25 cellular contexts compared by ENCODE assay signal in the genomic region with DNA sequence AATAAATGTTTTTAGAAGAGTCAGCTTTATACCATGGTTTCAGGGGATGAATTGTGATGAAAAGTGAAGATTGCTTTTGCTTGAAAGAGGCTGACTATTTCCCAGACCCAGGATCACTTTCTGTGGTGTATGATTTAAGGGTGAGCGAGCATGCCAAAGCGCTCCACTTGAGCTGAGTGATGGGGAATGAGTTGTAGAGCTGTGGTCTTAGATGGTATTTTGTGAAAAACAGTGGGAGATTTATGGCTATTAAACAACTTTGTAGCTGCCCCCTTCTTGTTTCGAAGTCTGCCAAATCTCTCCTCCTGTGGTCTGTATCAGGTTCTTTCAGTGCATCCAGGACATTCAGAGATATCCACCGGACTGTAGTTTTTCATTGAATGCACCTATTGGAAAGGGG.
"Had no signal": no experiment of that assay in that cellular context is flagged by ENCODE, and none has a peak within 500 bp of the region (broad histone marks: within the 10 kb centered on the region; RNA-seq: fewer than 3 reads in every experiment).

No MANE protein-coding gene starts in this region.

- DNase-seq: effector memory CD4-positive, alpha-beta T cell; gastrocnemius medialis; glutamatergic neuron; immature natural killer cell; left cardiac atrium; left ventricle myocardium superior; mesendoderm; naive thymus-derived CD8-positive, alpha-beta T cell; occipital lobe; retina; stimulated activated CD4-positive, alpha-beta T cell treated with anti-CD3 and anti-CD28 coated beads, Interleukin-2, amount 100 ng/mL, for 24 hours; stimulated activated CD4-positive, alpha-beta T cell treated with anti-CD3 and anti-CD28 coated beads, Interleukin-4, amount 100 ng/mL, for 4 hours; stimulated activated naive B cell treated with anti-CD40 and anti-IgM and Interleukin-4, amounts not matched to agents 10 μg/mL and 1 μg/mL and 100 μg/mL, for 72 hours; stimulated activated naive CD8-positive, alpha-beta T cell treated with anti-CD3 and anti-CD28 coated beads, Interleukin-15, amount 100 ng/mL, for 72 hours; testis; upper lobe of right lung had no signal

- ATAC-seq: gastrocnemius medialis; left cardiac atrium; left ventricle myocardium superior; naive thymus-derived CD8-positive, alpha-beta T cell; sciatic nerve; stimulated activated naive B cell treated with anti-CD40 and anti-IgM and Interleukin-4, amounts not matched to agents 10 μg/mL and 1 μg/mL and 100 μg/mL, for 72 hours; stimulated activated naive CD8-positive, alpha-beta T cell treated with anti-CD3 and anti-CD28 coated beads, Interleukin-15, amount 100 ng/mL, for 72 hours; upper lobe of right lung had no signal

- H3K27ac ChIP-seq: epithelial cell of prostate, esophagus muscularis mucosa, gastrocnemius medialis, parathyroid adenoma, prostate gland, skin epidermis, testis, tibial nerve, upper lobe of right lung, vagina had no signal

- H2AFZ ChIP-seq: parathyroid adenoma had no signal

- H3K9ac ChIP-seq: parathyroid adenoma had no signal

- H3K79me2 ChIP-seq: parathyroid adenoma had no signal

- H3K36me3 ChIP-seq: esophagus muscularis mucosa, gastrocnemius medialis, prostate gland, tibial nerve, upper lobe of right lung, vagina had no signal

- H3K27me3 Mint-ChIP-seq: naive thymus-derived CD8-positive, alpha-beta T cell; stimulated activated naive B cell treated with anti-CD40 and anti-IgM and Interleukin-4, amounts not matched to agents 10 μg/mL and 1 μg/mL and 100 μg/mL, for 72 hours; stimulated activated naive CD8-positive, alpha-beta T cell treated with anti-CD3 and anti-CD28 coated beads, Interleukin-15, amount 100 ng/mL, for 72 hours had no signal

- H3K36me3 Mint-ChIP-seq: immature natural killer cell; naive thymus-derived CD8-positive, alpha-beta T cell; stimulated activated naive B cell treated with anti-CD40 and anti-IgM and Interleukin-4, amounts not matched to agents 10 μg/mL and 1 μg/mL and 100 μg/mL, for 72 hours had no signal

- H3K4me1 Mint-ChIP-seq: immature natural killer cell; naive thymus-derived CD8-positive, alpha-beta T cell; stimulated activated naive B cell treated with anti-CD40 and anti-IgM and Interleukin-4, amounts not matched to agents 10 μg/mL and 1 μg/mL and 100 μg/mL, for 72 hours; stimulated activated naive CD8-positive, alpha-beta T cell treated with anti-CD3 and anti-CD28 coated beads, Interleukin-15, amount 100 ng/mL, for 72 hours had no signal

- H3K27me3 ChIP-seq: esophagus muscularis mucosa, testis, tibial nerve, upper lobe of right lung, vagina had no signal

- H3K4me3 Mint-ChIP-seq: immature natural killer cell; naive thymus-derived CD8-positive, alpha-beta T cell; stimulated activated naive B cell treated with anti-CD40 and anti-IgM and Interleukin-4, amounts not matched to agents 10 μg/mL and 1 μg/mL and 100 μg/mL, for 72 hours; stimulated activated naive CD8-positive, alpha-beta T cell treated with anti-CD3 and anti-CD28 coated beads, Interleukin-15, amount 100 ng/mL, for 72 hours had no signal

- H3K4me3 ChIP-seq: esophagus muscularis mucosa, gastrocnemius medialis, lung, prostate gland, skin epidermis, testis, tibial nerve, upper lobe of right lung, vagina had no signal

- H3K9me3 ChIP-seq: gastrocnemius medialis, prostate gland, testis, upper lobe of right lung, vagina had no signal

- H3K27ac Mint-ChIP-seq: immature natural killer cell; naive thymus-derived CD8-positive, alpha-beta T cell; stimulated activated naive B cell treated with anti-CD40 and anti-IgM and Interleukin-4, amounts not matched to agents 10 μg/mL and 1 μg/mL and 100 μg/mL, for 72 hours had no signal

- H3K4me1 ChIP-seq: parathyroid adenoma, testis, upper lobe of right lung had no signal
